13 cellular contexts compared by ENCODE assay signal in the genomic region with DNA sequence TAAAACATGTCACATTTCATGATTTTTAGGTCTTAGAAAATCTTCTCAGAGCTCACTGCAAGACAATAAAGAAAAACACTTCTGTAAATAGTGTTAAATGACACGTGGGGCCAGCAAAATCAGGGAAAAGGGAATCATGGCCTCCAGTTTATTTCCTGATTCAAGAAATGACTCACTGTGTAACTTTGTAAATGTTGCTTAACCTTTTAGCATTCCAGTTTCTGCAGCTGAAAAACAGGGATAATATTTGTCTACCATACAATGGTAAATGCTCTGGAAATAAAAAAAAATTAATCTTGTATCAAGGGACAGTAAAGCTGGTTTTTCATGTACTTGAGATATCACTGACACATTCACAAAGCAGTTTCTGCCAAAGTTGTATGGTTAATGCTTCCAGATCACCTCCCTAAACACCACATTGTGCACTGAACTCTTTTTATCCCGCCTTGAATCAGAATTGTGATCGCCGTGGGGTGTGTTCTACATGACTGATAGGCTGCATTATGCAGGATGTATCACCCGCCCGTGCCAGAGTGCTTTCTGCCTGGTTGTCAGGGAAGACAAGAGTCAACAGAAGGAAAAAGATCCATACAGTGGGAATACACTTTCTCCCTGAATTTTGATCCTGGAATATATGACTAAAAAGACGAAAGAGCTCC.
A peak's percentile ranks its signal among the peaks of the same experiment; 100 is the strongest.
DNase-seq lines count a peak whose midpoint lies in the region; ATAC-seq, FAIRE-seq and TF ChIP-seq lines count a peak whose summit lies in the region.
"Had no signal": no experiment of that assay in that cellular context is flagged by ENCODE, and none has a peak within 500 bp of the region (broad histone marks: within the 10 kb centered on the region; RNA-seq: fewer than 3 reads in every experiment).

No MANE protein-coding gene starts in this region.

- intact Hi-C loops in body of pancreas (cut with DNase I) (no loop called here), kidney (cut with DNase I) (no loop called here)

- WGBS in body of pancreas, 2 donors = 46 to 55% methylated on average over 7 of the region's 7 CpGs

- ATAC-seq in body of pancreas (peak; percentile 81), thoracic aorta (ENCODE audit: insufficient number of reproducible peaks, low FRiP score, low read depth) (peak; percentile 50), HG02885 (IDR thresholded peaks at IDR 0.05; ENCODE audit: poor library complexity, unreplicated experiment) (no peak), HG02852 (IDR thresholded peaks at IDR 0.05; ENCODE audit: unreplicated experiment) (no peak)
- ATAC-seq: GM23338 had no signal

- H3K36me3 ChIP-seq in body of pancreas (replicated peaks in 1 of 2; ENCODE audit: insufficient read depth in 1 of 2, low read depth in 2 of 2) (no peaks in the 10 kb centered on the region), kidney (ENCODE audit: control insufficient read depth in 1 of 2, insufficient read depth in 2 of 2, low read length in 2 of 2) (no peaks in the 10 kb centered on the region), thoracic aorta (no peaks in the 10 kb centered on the region)

- H3K9ac ChIP-seq in kidney (ENCODE audit: low read length in 2 of 2) = no peak overlapping the region
- H3K9ac ChIP-seq: parathyroid adenoma had no signal

- TF ChIP-seq CTCF in body of pancreas (IDR thresholded peaks at IDR 0.05) (no peak), kidney (IDR thresholded peaks at IDR 0.05; ENCODE audit: borderline replicate concordance, extremely low read depth, insufficient read depth) (no peak), thoracic aorta (IDR thresholded peaks at IDR 0.05) (no peak)

- FAIRE-seq in HTR-8/SVneo (lab: Jason Lieb, UNC) = no peak
- FAIRE-seq in kidney (lab: Jason Lieb, UNC) = no peak

- H3K9me3 ChIP-seq in body of pancreas (no peaks in the 10 kb centered on the region), kidney (ENCODE audit: control insufficient read depth in 1 of 2, low read length in 2 of 2) (no peaks in the 10 kb centered on the region), thoracic aorta (no peaks in the 10 kb centered on the region)

- TF ChIP-seq POLR2A in body of pancreas (IDR thresholded peaks at IDR 0.05) = no peak

- peak; percentile 15 for DNase-seq in HTR-8/SVneo (ENCODE audit: insufficient read length, low spot score)
- peak in 1 of 4 donors; percentile 15 for DNase-seq in body of pancreas
- peak; percentile 55 for DNase-seq in kidney
- DNase-seq in thoracic aorta (ENCODE audit: low spot score) = no peak
- no peak for DNase-seq in ACHN
- DNase-seq in NCI-H524 (lab: John Stamatoyannopoulos, UW) = no peak
- DNase-seq: KBM-7; RPMI8226; stimulated activated CD8-positive, alpha-beta memory T cell treated with anti-CD3 and anti-CD28 coated beads, Interleukin-4, amount 100 ng/mL, for 48 hours had no signal

- H3K27ac ChIP-seq in body of pancreas = peak overlapping the region; percentile 16 to 42 (median 36)
- no peak overlapping the region for H3K27ac ChIP-seq in kidney (ENCODE audit: low read depth in 2 of 2, low read length in 2 of 2)
- H3K27ac ChIP-seq in thoracic aorta = no peak overlapping the region
- H3K27ac ChIP-seq: parathyroid adenoma had no signal

- H3K4me3 ChIP-seq in body of pancreas = no peak overlapping the region
- H3K4me3 ChIP-seq in kidney (ENCODE audit: low read length in 2 of 2) = no peak overlapping the region
- no peak overlapping the region for H3K4me3 ChIP-seq in thoracic aorta
- H3K4me3 ChIP-seq: GM23338 had no signal

- H3K4me1 ChIP-seq in body of pancreas (no peaks in the 10 kb centered on the region), kidney (ENCODE audit: control insufficient read depth in 1 of 2, insufficient read depth in 1 of 2, low read depth in 1 of 2, low read length in 2 of 2) (no peaks in the 10 kb centered on the region), thoracic aorta (ENCODE audit: control insufficient read depth in 1 of 2, low read depth in 2 of 2) (peaks cover 6% of the 10 kb centered on the region in 2 donors)
- H3K4me1 ChIP-seq: parathyroid adenoma had no signal

- H3K27me3 ChIP-seq in body of pancreas = no peaks in the 10 kb centered on the region
- no peaks in the 10 kb centered on the region for H3K27me3 ChIP-seq in thoracic aorta (replicated peaks; ENCODE audit: insufficient read depth)

- in situ Hi-C loops in ACHN (cut with HindIII; ENCODE audit: low pct_ligation_motif_present, low pct_unique_long_range_greater_than_20kb, low sequenced_read_pairs) = no loop called here

Comparison
In these comparisons a context has a peak if more than half of its experiments do, and no peak if none do; other contexts are left out.
1. DNase-seq: peak in HTR-8/SVneo (single experiment) and kidney (single experiment); none in thoracic aorta (single experiment), ACHN (single experiment) and NCI-H524 (0 of 2).
2. ATAC-seq: peak in body of pancreas (single experiment) and thoracic aorta (single experiment); none in HG02885 (single experiment) and HG02852 (single experiment).
3. H3K27ac ChIP-seq: peak in body of pancreas (4 of 4); none in kidney (0 of 2) and thoracic aorta (0 of 2).